ENCODE assay signal across 14 cellular contexts in genomic region chr19:11456659-11457058, GRCh38. TPM values are rescaled to one million over a fixed set of nuclear protein-coding genes. Genes with fewer than 3 reads are reported as not detected.
A peak's percentile ranks its signal among the peaks of the same experiment; 100 is the strongest.
DNase-seq lines count a peak whose midpoint lies in the region; ATAC-seq and TF ChIP-seq lines count a peak whose summit lies in the region.
"Had no signal": no experiment of that assay in that cellular context is flagged by ENCODE, and none has a peak within 500 bp of the region (broad histone marks: within the 10 kb centered on the region; RNA-seq: fewer than 3 reads in every experiment).

No MANE protein-coding gene starts in this region.

- H2BK120ac ChIP-seq in trophoblast cell (ENCODE audit: insufficient read depth, low read length, poor library complexity): no peak overlapping the region

- H4K91ac ChIP-seq in trophoblast cell (ENCODE audit: low read depth, low read length): no peak overlapping the region

- POLR2A ChIA-PET in WTC11 (lab: Charles Lee): no interaction called here

- no peak overlapping the region for H3K14ac ChIP-seq in trophoblast cell (ENCODE audit: low read length)

- no peak for DNase-seq in WTC11 (ENCODE audit: low spot score)
- no peak for DNase-seq in NCI-H1930 (lab: John Stamatoyannopoulos, UW)
- DNase-seq in trophoblast cell: no peak
- DNase-seq: ACHN; CD4-positive, alpha-beta T cell; DMS 273 treated with DMSO at 0.1 percent for 48 hours had no signal

- H3K27me3 ChIP-seq in layer of hippocampus (ENCODE audit: control insufficient read depth, insufficient read depth, low read length) (no peaks in the 10 kb centered on the region), trophoblast cell (ENCODE audit: insufficient read depth, low read length) (no peaks in the 10 kb centered on the region)

- ATAC-seq in WTC11 (no peak), HG02759 (IDR thresholded peaks at IDR 0.05; ENCODE audit: unreplicated experiment) (no peak)

- H3K18ac ChIP-seq in trophoblast cell (ENCODE audit: low read length): no peak overlapping the region

- CTCF ChIA-PET in WTC11 (lab: Charles Lee): interaction anchor here (1.0 to 1.7 kb wide), 2 partner anchors 26 to 73 kb away, joined by 4 to 12 read pairs; no protein-coding TSS in a partner anchor

- no peak overlapping the region for H2AK5ac ChIP-seq in trophoblast cell (ENCODE audit: low read length)

- no peak overlapping the region for H4K8ac ChIP-seq in trophoblast cell (ENCODE audit: low read depth, low read length)

- peaks cover 3% of the 10 kb centered on the region for H3K9me3 ChIP-seq in trophoblast cell (ENCODE audit: insufficient read depth, low read depth, low read length)

- no peaks in the 10 kb centered on the region for H3K36me3 Mint-ChIP-seq in WTC11

- H3K4me1 Mint-ChIP-seq in WTC11: peaks cover 23% of the 10 kb centered on the region

- no peak overlapping the region for H3K23ac ChIP-seq in trophoblast cell (ENCODE audit: low read length)

- H3K27me3 Mint-ChIP-seq in WTC11 (ENCODE audit: low read depth): no peaks in the 10 kb centered on the region
- H3K27me3 Mint-ChIP-seq: B cell had no signal

- no peaks in the 10 kb centered on the region for H3K79me2 ChIP-seq in trophoblast cell (ENCODE audit: control insufficient read depth, insufficient read depth, low read length, poor library complexity)

- H3K4ac ChIP-seq in trophoblast cell (ENCODE audit: low read depth, low read length): no peak overlapping the region

- H3K79me1 ChIP-seq in trophoblast cell (ENCODE audit: low read length): no peaks in the 10 kb centered on the region

- no peak overlapping the region for H3K4me3 ChIP-seq in trophoblast cell (ENCODE audit: low read depth, low read length)

- H3K4me2 ChIP-seq in trophoblast cell (ENCODE audit: low read length): no peak overlapping the region

- H4K12ac ChIP-seq in trophoblast cell (ENCODE audit: low read depth, low read length): no peak overlapping the region

- no peaks in the 10 kb centered on the region for H3K9me3 Mint-ChIP-seq in WTC11
- H3K9me3 Mint-ChIP-seq: CD4-positive, alpha-beta T cell had no signal

- H3K4me3 Mint-ChIP-seq in WTC11: no peak overlapping the region
- H3K4me3 Mint-ChIP-seq: B cell; CD4-positive, alpha-beta T cell had no signal

- H2BK12ac ChIP-seq in trophoblast cell (ENCODE audit: low read length): no peak overlapping the region

- no peaks in the 10 kb centered on the region for H3K36me3 ChIP-seq in trophoblast cell (ENCODE audit: control insufficient read depth in 1 of 2, insufficient read depth in 2 of 2, low read length in 2 of 2)

- no peaks in the 10 kb centered on the region for H3K4me1 ChIP-seq in trophoblast cell (ENCODE audit: control insufficient read depth in 1 of 2, insufficient read depth in 2 of 2, low read length in 2 of 2)

- WGBS in trophoblast cell (ENCODE audit: extremely low coverage, insufficient coverage, insufficient read length): no CpG with 5 or more reads among the region's 7 CpGs

- H2BK5ac ChIP-seq in trophoblast cell (ENCODE audit: low read depth, low read length, poor library complexity): no peak overlapping the region

- H3K27ac ChIP-seq in cingulate gyrus (ENCODE audit: low read depth, low read length) (peak overlapping the region; percentile 96), layer of hippocampus (ENCODE audit: low read depth, low read length) (peak overlapping the region; percentile 97), trophoblast cell (ENCODE audit: low read depth, low read length) (no peak overlapping the region)

- TF ChIP-seq CTCF in WTC11 (IDR thresholded peaks at IDR 0.05): no peak

- H2AFZ ChIP-seq in trophoblast cell (ENCODE audit: insufficient read depth, low read length, poor library complexity): no peak overlapping the region

- H3K27ac Mint-ChIP-seq in WTC11: no peak overlapping the region
- H3K27ac Mint-ChIP-seq: B cell; CD4-positive, alpha-beta T cell had no signal

- H3K9ac ChIP-seq in trophoblast cell (ENCODE audit: low read length): no peak overlapping the region

TF ChIP-seq in WTC11, 78 proteins besides CTCF, POLR2A, EP300 and RAD21:
- no peak for TF ChIP-seq MXD4 (CRISPR knock-in tag; IDR thresholded peaks at IDR 0.05; ENCODE audit: borderline replicate concordance)
- peak; percentile 87 for TF ChIP-seq ZNF121 (CRISPR knock-in tag; IDR thresholded peaks at IDR 0.05)
- peak; percentile 54; the same call in 1 of the 2 replicates for TF ChIP-seq GTF2I (CRISPR knock-in tag; conservative IDR thresholded peaks at IDR 0.05)

RNA-seq across cellular contexts. Expression of gene PRKCSH, which starts 21.2 kb away (rescaled TPM):
- 396 to 405 TPM (median 402 TPM) in 3 replicates for total RNA-seq in WTC11 (2021)
- 250 TPM in 2 replicates for polyA plus RNA-seq in trophoblast cell (2013)

RNA-seq across cellular contexts. Expression of gene ODAD3, which starts 21.7 kb away (rescaled TPM):
- total RNA-seq in WTC11 (2021): 4.1 to 5.8 TPM (median 4.8 TPM) in 3 replicates
- 0.18 and 0.42 TPM in 2 replicates for polyA plus RNA-seq in trophoblast cell (2013)
- total RNA-seq: Calu3; CD4-positive, alpha-beta T cell; Daoy had no signal

RNA-seq across cellular contexts. Expression of gene ELAVL3, which starts 24.2 kb away (rescaled TPM):
- 1.4 to 3.0 TPM (median 1.6 TPM) in 3 replicates for total RNA-seq in WTC11 (2021)
- polyA plus RNA-seq in trophoblast cell (2013): 0.07 and 0.10 TPM in 2 replicates
- total RNA-seq: A172, B cell, Calu3, Daoy, HT1080 had no signal

RNA-seq across cellular contexts. Expression of gene RGL3, which starts 37.5 kb away (rescaled TPM):
- 69.0 to 88.3 TPM (median 86.0 TPM) in 3 replicates for total RNA-seq in WTC11 (2021)
- polyA plus RNA-seq in trophoblast cell (2013): 27.2 and 29.7 TPM in 2 replicates
- total RNA-seq: CD4-positive, alpha-beta T cell; Daoy; HT1080 had no signal

RNA-seq across cellular contexts. Expression of gene ZNF653, which starts 49.0 kb away (rescaled TPM):
- total RNA-seq in WTC11 (2021): 10.3 to 13.4 TPM (median 11.5 TPM) in 3 replicates
- polyA plus RNA-seq in trophoblast cell (2013): 5.9 and 6.1 TPM in 2 replicates
